In genomic region chr19:44893704-44894103, GRCh38 we compare ENCODE assay signal across 28 cellular contexts. TPM values are rescaled to one million over a fixed set of nuclear protein-coding genes. Genes with fewer than 3 reads are reported as not detected.
"Had no signal": no experiment of that assay in that cellular context is flagged by ENCODE, and none has a peak within 500 bp of the region (broad histone marks: within the 10 kb centered on the region; RNA-seq: fewer than 3 reads in every experiment).

No MANE protein-coding gene starts in this region.

- DNase-seq: activated CD4-positive, alpha-beta T cell treated with anti-CD3 and anti-CD28 coated beads, Interleukin-2, amount 10 ng/mL, durations not matched to agents 24 days and 14 days; activated CD4-positive, CD25-positive, alpha-beta regulatory T cell; activated CD8-positive, alpha-beta T cell treated with anti-CD3 and anti-CD28 coated beads, Interleukin-2, amount 10 ng/mL, durations not matched to agents 7 days and 5 days; activated gamma-delta T cell treated with Interleukin-2 at 50 U/mL for 16 hours; activated naive CD8-positive, alpha-beta T cell treated with anti-CD3 and anti-CD28 coated beads, Interleukin-2, amount 10 ng/mL, durations not matched to agents 7 days and 5 days; aorta; brain microvascular endothelial cell; central memory CD4-positive, alpha-beta T cell; endodermal cell; foreskin melanocyte; glutamatergic neuron; hippocampal formation; left colon; lower lobe of right lung; nephron progenitor cell; occipital lobe; posterior cingulate gyrus; spleen; stimulated activated naive B cell treated with anti-CD40 and anti-IgM and Interleukin-4, amounts not matched to agents 10 μg/mL and 1 μg/mL and 100 μg/mL, for 72 hours; T1000; upper lobe of right lung had no signal

- H3K27me3 Mint-ChIP-seq: activated CD4-positive, alpha-beta T cell treated with anti-CD3 and anti-CD28 coated beads, Interleukin-2, amount 10 ng/mL, durations not matched to agents 24 days and 14 days; activated naive CD8-positive, alpha-beta T cell treated with anti-CD3 and anti-CD28 coated beads, Interleukin-2, amount 10 ng/mL, durations not matched to agents 7 days and 5 days; stimulated activated naive B cell treated with anti-CD40 and anti-IgM and Interleukin-4, amounts not matched to agents 10 μg/mL and 1 μg/mL and 100 μg/mL, for 72 hours had no signal

- H3K4me3 ChIP-seq: lower lobe of right lung, spleen, upper lobe of right lung had no signal

- H3K4me3 Mint-ChIP-seq: activated naive CD8-positive, alpha-beta T cell treated with anti-CD3 and anti-CD28 coated beads, Interleukin-2, amount 10 ng/mL, durations not matched to agents 7 days and 5 days had no signal

- ATAC-seq: activated CD8-positive, alpha-beta T cell treated with anti-CD3 and anti-CD28 coated beads, Interleukin-2, amount 10 ng/mL, durations not matched to agents 7 days and 5 days; left colon; lower lobe of right lung; stimulated activated naive B cell treated with anti-CD40 and anti-IgM and Interleukin-4, amounts not matched to agents 10 μg/mL and 1 μg/mL and 100 μg/mL, for 72 hours; upper lobe of right lung had no signal

- H3K27me3 ChIP-seq: brain microvascular endothelial cell, spleen, upper lobe of right lung had no signal

- H3K9me3 Mint-ChIP-seq: activated T-helper 1 cell treated with anti-CD3 and anti-CD28 coated beads, Interleukin-12 subunit alpha, Interleukin-12 subunit beta, Interleukin-2, Interleukin-4 antibody, amounts not matched to agents 30 ng/mL and 10 ng/mL and 1 ng/mL, durations not matched to agents 14 hours and 24 hours and 36 hours; endodermal cell; mesothelial cell of epicardium; nephron progenitor cell had no signal

- H3K27ac ChIP-seq: brain microvascular endothelial cell, lower lobe of right lung, spleen, upper lobe of right lung had no signal

- H3K9me3 ChIP-seq: lower lobe of right lung, spleen, upper lobe of right lung had no signal

- FAIRE-seq: colon, islet of Langerhans had no signal

- H3K27ac Mint-ChIP-seq: activated naive CD8-positive, alpha-beta T cell treated with anti-CD3 and anti-CD28 coated beads, Interleukin-2, amount 10 ng/mL, durations not matched to agents 7 days and 5 days; activated T-helper 1 cell treated with anti-CD3 and anti-CD28 coated beads, Interleukin-12 subunit alpha, Interleukin-12 subunit beta, Interleukin-2, Interleukin-4 antibody, amounts not matched to agents 30 ng/mL and 10 ng/mL and 1 ng/mL, durations not matched to agents 14 hours and 24 hours and 36 hours; mesothelial cell of epicardium had no signal

RNA-seq across cellular contexts. Expression of gene APOC1, which starts 20.7 kb away (rescaled TPM):
- total RNA-seq: activated CD8-positive, alpha-beta T cell treated with anti-CD3 and anti-CD28 coated beads, Interleukin-2, amount 10 ng/mL, durations not matched to agents 7 days and 5 days had no signal

RNA-seq across cellular contexts. Expression of gene APOC4, which starts 48.3 kb away (rescaled TPM):
- total RNA-seq: activated CD4-positive, alpha-beta T cell treated with anti-CD3 and anti-CD28 coated beads, Interleukin-2, amount 10 ng/mL, durations not matched to agents 24 days and 14 days; activated CD8-positive, alpha-beta T cell treated with anti-CD3 and anti-CD28 coated beads, Interleukin-2, amount 10 ng/mL, durations not matched to agents 7 days and 5 days; activated naive CD8-positive, alpha-beta T cell treated with anti-CD3 and anti-CD28 coated beads, Interleukin-2, amount 10 ng/mL, durations not matched to agents 7 days and 5 days; activated T-helper 1 cell treated with anti-CD3 and anti-CD28 coated beads, Interleukin-12 subunit alpha, Interleukin-12 subunit beta, Interleukin-2, Interleukin-4 antibody, amounts not matched to agents 30 ng/mL and 10 ng/mL and 1 ng/mL, durations not matched to agents 14 hours and 24 hours and 36 hours; aorta; endodermal cell; epithelial cell of proximal tubule; left colon; mesothelial cell of epicardium; occipital lobe; renal cortical epithelial cell; spleen; T-helper 1 cell treated with Interleukin-12 subunit alpha and Interleukin-12 subunit beta and Interleukin-4 antibody, amounts not matched to agents 30 ng/mL and 1 ng/mL, for 36 hours; upper lobe of right lung had no signal
- polyA plus RNA-seq: aorta had no signal
